8 cellular contexts compared by ENCODE assay signal in genomic region chr17:77420804-77421634, GRCh38.
A peak's percentile ranks its signal among the peaks of the same experiment; 100 is the strongest.
DNase-seq lines count a peak whose midpoint lies in the region; ATAC-seq and TF ChIP-seq lines count a peak whose summit lies in the region.

No MANE protein-coding gene starts in this region.

- H3K36me3 Mint-ChIP-seq in mesothelial cell of epicardium, result no peaks in the 10 kb centered on the region

- ATAC-seq in GM18870 (IDR thresholded peaks at IDR 0.05; ENCODE audit: unreplicated experiment), result no peak

- H3K27ac Mint-ChIP-seq in mesothelial cell of epicardium, result peak overlapping the region; percentile 86

- peak overlapping the region; percentile 40 for H3K4me3 Mint-ChIP-seq in mesothelial cell of epicardium

- DNase-seq in EH (ENCODE audit: low read depth), result peak; percentile 94
- DNase-seq in NCI-H1417 (lab: John Stamatoyannopoulos, UW), result peak; percentile 89 to 96 (median 92)
- peak; percentile 42 to 64 (median 52) for DNase-seq in T-helper 1 cell
- peak; percentile 65 for DNase-seq in central memory CD4-positive, alpha-beta T cell
- peak in 1 of 2 experiments; percentile 71 for DNase-seq in mesothelial cell of epicardium (ENCODE audit: low spot score in 2 of 2, unreplicated experiment in 2 of 2)
- no peak for DNase-seq in NCI-H1048 (lab: John Stamatoyannopoulos, UW)
- no peak for DNase-seq in pons (ENCODE audit: low spot score)

- TF ChIP-seq CTCF in mesothelial cell of epicardium (IDR thresholded peaks at IDR 0.05; ENCODE audit: unreplicated experiment), result no peak

- no peaks in the 10 kb centered on the region for H3K9me3 Mint-ChIP-seq in mesothelial cell of epicardium

- peaks cover 54% of the 10 kb centered on the region for H3K4me1 Mint-ChIP-seq in mesothelial cell of epicardium

- H3K27me3 Mint-ChIP-seq in mesothelial cell of epicardium (ENCODE audit: low read depth), result no peaks in the 10 kb centered on the region

Comparison
In these comparisons a context has a peak if more than half of its experiments do, and no peak if none do; other contexts are left out.
1. DNase-seq: peak in EH (single experiment), NCI-H1417 (3 of 3), T-helper 1 cell (5 of 5) and central memory CD4-positive, alpha-beta T cell (single experiment); none in NCI-H1048 (single experiment) and pons (single experiment).